ENCODE assay signal across 9 cellular contexts in genomic region chr9:115015018-115015635, GRCh38.
DNase-seq lines count a peak whose midpoint lies in the region; ATAC-seq, FAIRE-seq and TF ChIP-seq lines count a peak whose summit lies in the region.
"Had no signal": no experiment of that assay in that cellular context is flagged by ENCODE, and none has a peak within 500 bp of the region (broad histone marks: within the 10 kb centered on the region; RNA-seq: fewer than 3 reads in every experiment).

No MANE protein-coding gene starts in this region.

- H3K4me1 Mint-ChIP-seq in stimulated activated memory B cell treated with anti-CD40 and anti-IgM and Interleukin-4, amounts not matched to agents 10 μg/mL and 1 μg/mL and 100 μg/mL, for 72 hours = no peaks in the 10 kb centered on the region
- H3K4me1 Mint-ChIP-seq: naive B cell had no signal

- H3K9me3 ChIP-seq in DOHH2 (ENCODE audit: control insufficient read depth, insufficient read depth, low read length) (no peaks in the 10 kb centered on the region), ascending aorta (no peaks in the 10 kb centered on the region)

- no peak overlapping the region for H3K27ac Mint-ChIP-seq in stimulated activated memory B cell treated with anti-CD40 and anti-IgM and Interleukin-4, amounts not matched to agents 10 μg/mL and 1 μg/mL and 100 μg/mL, for 72 hours
- H3K27ac Mint-ChIP-seq: naive B cell had no signal

- H3K9me3 Mint-ChIP-seq in stimulated activated memory B cell treated with anti-CD40 and anti-IgM and Interleukin-4, amounts not matched to agents 10 μg/mL and 1 μg/mL and 100 μg/mL, for 72 hours = no peaks in the 10 kb centered on the region
- H3K9me3 Mint-ChIP-seq: naive B cell had no signal

- no peak overlapping the region for H3K4me3 ChIP-seq in DOHH2 (ENCODE audit: low read length)
- H3K4me3 ChIP-seq in ascending aorta = no peak overlapping the region

- H3K79me2 ChIP-seq in DOHH2 (ENCODE audit: control insufficient read depth, low read length) = no peaks in the 10 kb centered on the region

- no peaks in the 10 kb centered on the region for H3K9me2 ChIP-seq in DOHH2 (replicated peaks; ENCODE audit: control insufficient read depth, low read length)

- intact Hi-C loops in ascending aorta (cut with DNase I) = loop anchor here (2.0 to 5.0 kb wide), 2 partner anchors 507 to 610 kb away; no protein-coding TSS in a partner anchor

- peaks cover 12% of the 10 kb centered on the region for H3K27me3 Mint-ChIP-seq in stimulated activated memory B cell treated with anti-CD40 and anti-IgM and Interleukin-4, amounts not matched to agents 10 μg/mL and 1 μg/mL and 100 μg/mL, for 72 hours

- no peaks in the 10 kb centered on the region for H4K20me1 ChIP-seq in DOHH2 (ENCODE audit: control insufficient read depth, insufficient read depth, low read depth, low read length)

- H3K4me3 Mint-ChIP-seq in stimulated activated memory B cell treated with anti-CD40 and anti-IgM and Interleukin-4, amounts not matched to agents 10 μg/mL and 1 μg/mL and 100 μg/mL, for 72 hours = no peak overlapping the region
- H3K4me3 Mint-ChIP-seq: naive B cell had no signal

- TF ChIP-seq POLR2A in GM12891 (IDR thresholded peaks at IDR 0.05; ENCODE audit: low read depth, low read length) = no peak

- H3K36me3 ChIP-seq in DOHH2 (ENCODE audit: control insufficient read depth, low read length) (no peaks in the 10 kb centered on the region), ascending aorta (no peaks in the 10 kb centered on the region)

- H3K27me3 ChIP-seq in DOHH2 (ENCODE audit: control insufficient read depth, low read length) (peaks cover 6% of the 10 kb centered on the region), ascending aorta (no peaks in the 10 kb centered on the region)

- FAIRE-seq in GM12891 (lab: Jason Lieb, UNC) = no peak

- H3K36me3 Mint-ChIP-seq in stimulated activated memory B cell treated with anti-CD40 and anti-IgM and Interleukin-4, amounts not matched to agents 10 μg/mL and 1 μg/mL and 100 μg/mL, for 72 hours = no peaks in the 10 kb centered on the region
- H3K36me3 Mint-ChIP-seq: naive B cell had no signal

- TF ChIP-seq CTCF in DOHH2 (IDR thresholded peaks at IDR 0.05; ENCODE audit: low read depth, low read length, poor library complexity, severe bottlenecking) = peak; percentile 79
- peak; percentile 19 to 50 (median 25) for TF ChIP-seq CTCF in ascending aorta (IDR thresholded peaks at IDR 0.05)

- H3K4me1 ChIP-seq in DOHH2 (ENCODE audit: control insufficient read depth, low read length) (peaks cover 8% of the 10 kb centered on the region), ascending aorta (peaks cover 0 to 4% of the 10 kb centered on the region in 2 donors)

- DNase-seq in Kasumi-1 (lab: John Stamatoyannopoulos, UW) (peak; percentile 19 to 30), ascending aorta (ENCODE audit: low spot score in 2 of 2) (no peak), kidney glomerular epithelial cell (lab: John Stamatoyannopoulos, UW) (peak; percentile 30), globus pallidus (ENCODE audit: low spot score) (no peak), GM12891 (ENCODE audit: insufficient read length, low spot score) (no peak)
- DNase-seq: naive B cell had no signal

- ATAC-seq in HG02970 (IDR thresholded peaks at IDR 0.05; ENCODE audit: low FRiP score, unreplicated experiment) = no peak
- no peak for ATAC-seq in stimulated activated memory B cell treated with anti-CD40 and anti-IgM and Interleukin-4, amounts not matched to agents 10 μg/mL and 1 μg/mL and 100 μg/mL, for 72 hours

- no peaks in the 10 kb centered on the region for H3F3A ChIP-seq in DOHH2 (ENCODE audit: control insufficient read depth, insufficient read depth)

- H3K27ac ChIP-seq in DOHH2 (ENCODE audit: low read depth, low read length) (no peak overlapping the region), ascending aorta (no peak overlapping the region)

- H3K4me2 ChIP-seq in DOHH2 (ENCODE audit: low read length) = no peak overlapping the region

TF ChIP-seq in GM12891, 5 proteins besides CTCF, POLR2A, EP300 and RAD21:
- TF ChIP-seq POLR2AphosphoS5 (IDR thresholded peaks at IDR 0.05; ENCODE audit: low read depth, low read length) (no peak), PAX5 (IDR thresholded peaks at IDR 0.05; ENCODE audit: insufficient read depth, low read length, severe bottlenecking) (no peak), SPI1 (IDR thresholded peaks at IDR 0.05; ENCODE audit: low read depth, low read length) (no peak), POU2F2 (IDR thresholded peaks at IDR 0.05; ENCODE audit: low read depth, low read length) (no peak), TAF1 (IDR thresholded peaks at IDR 0.05; ENCODE audit: low read depth, low read length) (no peak)
TF ChIP-seq in GM12891: peak in this region for 0.

Comparison
In these comparisons a context has a peak if more than half of its experiments do, and no peak if none do; other contexts are left out.
1. DNase-seq: peak in Kasumi-1 (2 of 2) and kidney glomerular epithelial cell (single experiment); none in ascending aorta (0 of 2), globus pallidus (single experiment) and GM12891 (single experiment).